In genomic region chr1:36398370-36398977, GRCh38 we compare ENCODE assay signal across 8 cellular contexts. TPM values are rescaled to one million over a fixed set of nuclear protein-coding genes. Genes with fewer than 3 reads are reported as not detected.
DNase-seq lines count a peak whose midpoint lies in the region; ATAC-seq and TF ChIP-seq lines count a peak whose summit lies in the region.

No MANE protein-coding gene starts in this region.

- H3K27me3 ChIP-seq in Peyer's patch (no peaks in the 10 kb centered on the region), endodermal cell (ENCODE audit: control insufficient read depth, insufficient read depth, low read length, poor library complexity, severe bottlenecking) (no peaks in the 10 kb centered on the region), prostate gland (replicated peaks; ENCODE audit: insufficient read depth) (no peaks in the 10 kb centered on the region), BE2C (no peaks in the 10 kb centered on the region)

- peak overlapping the region; percentile 81; the same call in 1 of the 2 replicates for H3K4me3 ChIP-seq in GM12864 (ENCODE audit: low read depth, low read length)
- H3K4me3 ChIP-seq in Peyer's patch, result no peak overlapping the region
- peak overlapping the region; percentile 100 for H3K4me3 ChIP-seq in endodermal cell (ENCODE audit: low read length)
- H3K4me3 ChIP-seq in prostate gland, result peak overlapping the region in 1 of 2 donors; percentile 58
- H3K4me3 ChIP-seq in BE2C (ENCODE audit: low read depth, low read length), result no peak overlapping the region; the same call in 1 of the 2 replicates

- H3K4me3 Mint-ChIP-seq in endodermal cell, result peak overlapping the region; percentile 83

- no peak overlapping the region for H3K9ac ChIP-seq in endodermal cell (ENCODE audit: extremely low read depth, low read length, poor library complexity, severe bottlenecking)

- peak overlapping the region in 3 of 4 donors; percentile 84 to 93 (median 90) for H3K27ac ChIP-seq in Peyer's patch
- no peak overlapping the region for H3K27ac ChIP-seq in endodermal cell (ENCODE audit: low read depth, low read length)
- peak overlapping the region; percentile 84 to 90 for H3K27ac ChIP-seq in prostate gland

- no peak for ATAC-seq in activated CD4-positive, CD25-positive, alpha-beta regulatory T cell treated with anti-CD3 and anti-CD28 coated beads, Interleukin-2, amount 50 U/mL, for 24 hours
- ATAC-seq in HG03097 (IDR thresholded peaks at IDR 0.05; ENCODE audit: low FRiP score, unreplicated experiment), result no peak
- no peak for ATAC-seq in HG03442 (IDR thresholded peaks at IDR 0.05; ENCODE audit: unreplicated experiment)

- peaks cover 12% of the 10 kb centered on the region for H3K4me1 Mint-ChIP-seq in endodermal cell

- TF ChIP-seq POLR2A in Peyer's patch (IDR thresholded peaks at IDR 0.05) (no peak), prostate gland (IDR thresholded peaks at IDR 0.05) (no peak)

- H3K27me3 Mint-ChIP-seq in endodermal cell (ENCODE audit: insufficient read depth), result no peaks in the 10 kb centered on the region

- peaks cover 6% of the 10 kb centered on the region for H3K36me3 Mint-ChIP-seq in endodermal cell (ENCODE audit: low read depth)

- no peaks in the 10 kb centered on the region for H3K9me3 Mint-ChIP-seq in endodermal cell

- H3K9me3 ChIP-seq in Peyer's patch (no peaks in the 10 kb centered on the region), endodermal cell (ENCODE audit: control insufficient read depth, low read length) (no peaks in the 10 kb centered on the region), prostate gland (no peaks in the 10 kb centered on the region), BE2C (no peaks in the 10 kb centered on the region)

- DNase-seq in GM12864 (ENCODE audit: low read depth) (no peak), Peyer's patch (no peak), endodermal cell (no peak), prostate gland (ENCODE audit: low spot score) (no peak), BE2C (no peak)

- intact Hi-C loops in prostate gland (cut with DNase I), result no loop called here

- H3K4me1 ChIP-seq in Peyer's patch (peaks cover 0 to 11% (median 8%) of the 10 kb centered on the region in 4 donors), endodermal cell (ENCODE audit: control insufficient read depth, insufficient read depth, low read length) (no peaks in the 10 kb centered on the region), prostate gland (replicated peaks) (no peaks in the 10 kb centered on the region), BE2C (no peaks in the 10 kb centered on the region)

- peak overlapping the region; percentile 94 for H3K27ac Mint-ChIP-seq in endodermal cell

- H3K36me3 ChIP-seq in Peyer's patch (peaks cover 0 to 7% (median 0%) of the 10 kb centered on the region in 3 donors), endodermal cell (ENCODE audit: control insufficient read depth, insufficient read depth, low read length) (peaks cover 9% of the 10 kb centered on the region), prostate gland (peaks cover 3 to 5% of the 10 kb centered on the region in 2 donors), BE2C (peaks cover 4% of the 10 kb centered on the region; the same call in 1 of the 2 replicates)

- TF ChIP-seq CTCF in GM12864 (IDR thresholded peaks at IDR 0.05; ENCODE audit: low read depth, low read length, missing control alignments) (no peak), Peyer's patch (IDR thresholded peaks at IDR 0.05) (no peak), endodermal cell (conservative IDR thresholded peaks at IDR 0.05) (no peak), prostate gland (IDR thresholded peaks at IDR 0.05) (no peak), BE2C (IDR thresholded peaks at IDR 0.05; ENCODE audit: low read depth, low read length) (no peak)

- WGBS in endodermal cell (ENCODE audit: insufficient coverage in 1 of 2, insufficient read length in 1 of 2), 2 experiments, result 95 to 96% methylated on average over 7 of the region's 7 CpGs
- 82% methylated on average over 7 of the region's 7 CpGs for WGBS in prostate gland

RNA-seq across cellular contexts. Expression of gene LSM10, which starts 0.8 kb away (rescaled TPM):
- total RNA-seq in Peyer's patch, result 10 to 100 TPM; 25.5 to 42.9 (median 31.2) TPM
- total RNA-seq in endodermal cell, result 10 to 100 TPM; 37.5 to 45.6 TPM
- 31.2 TPM for polyA plus RNA-seq in endodermal cell (2013, experiment 1 of 2)
- 32.0 TPM for polyA plus RNA-seq in endodermal cell (2013, experiment 2 of 2)
- total RNA-seq in prostate gland, result 10 to 100 TPM; 36.8 to 72.7 TPM
- 119 TPM for polyA plus RNA-seq in BE2C (2012; ENCODE audit: insufficient read depth, insufficient read length, low read depth)

RNA-seq across cellular contexts. Expression of gene STK40, which starts 12.8 kb away (rescaled TPM):
- total RNA-seq in Peyer's patch (10 to 100 TPM; 14.0 to 30.2 (median 21.5) TPM), endodermal cell (10 to 100 TPM; 19.4 to 32.4 TPM), prostate gland (100 to 1,000 TPM in 1 of 2 donors, 10 to 100 TPM in 1; 30.8 to 111 TPM)
- polyA plus RNA-seq in endodermal cell (2013, experiment 1 of 2), result 39.4 TPM
- polyA plus RNA-seq in endodermal cell (2013, experiment 2 of 2), result 38.5 TPM
- polyA plus RNA-seq in BE2C (2012; ENCODE audit: insufficient read depth, insufficient read length, low read depth), result 49.4 TPM

RNA-seq across cellular contexts. Expression of gene OSCP1, which starts 51.8 kb away (rescaled TPM):
- total RNA-seq in Peyer's patch, result 1 to 10 TPM in 3 of 4 donors, under 1 TPM in 1; 0.67 to 9.9 (median 3.2) TPM
- 10 to 100 TPM in 1 of 2 donors, 1 to 10 TPM in 1; 9.6 to 10.5 TPM for total RNA-seq in endodermal cell
- polyA plus RNA-seq in endodermal cell (2013, experiment 1 of 2), result 11.8 TPM
- 11.6 TPM for polyA plus RNA-seq in endodermal cell (2013, experiment 2 of 2)
- total RNA-seq in prostate gland, result 10 to 100 TPM; 16.7 to 25.6 TPM
- 1.4 TPM for polyA plus RNA-seq in BE2C (2012; ENCODE audit: insufficient read depth, insufficient read length, low read depth)

Comparison
In these comparisons a context has a peak if more than half of its experiments do, and no peak if none do; other contexts are left out.
1. H3K4me3 ChIP-seq: peak in GM12864 (single experiment) and endodermal cell (single experiment); none in Peyer's patch (0 of 4) and BE2C (single experiment).